ENCODE assay signal across 1 cellular context in genomic region chr19:51525731-51526130, GRCh38.
TF ChIP-seq lines count a peak whose summit lies in the region.

No MANE protein-coding gene starts in this region.

TF ChIP-seq in HepG2, 621 proteins besides CTCF, POLR2A, EP300 and RAD21:
- TF ChIP-seq NAIF1 (CRISPR knock-in tag; IDR thresholded peaks at IDR 0.05; ENCODE audit: borderline replicate concordance) (no peak), FOXP4 (CRISPR knock-in tag; IDR thresholded peaks at IDR 0.05) (no peak), E2F2 (CRISPR knock-in tag; IDR thresholded peaks at IDR 0.05; ENCODE audit: borderline replicate concordance) (no peak), TERF1 (CRISPR knock-in tag; IDR thresholded peaks at IDR 0.05) (no peak), ZBTB34 (CRISPR knock-in tag; IDR thresholded peaks at IDR 0.05) (no peak), ZNF362 (CRISPR knock-in tag; IDR thresholded peaks at IDR 0.05; ENCODE audit: borderline replicate concordance) (no peak), ZBTB4 (CRISPR knock-in tag; IDR thresholded peaks at IDR 0.05; ENCODE audit: borderline replicate concordance) (no peak), DDIT3 (CRISPR knock-in tag; IDR thresholded peaks at IDR 0.05) (no peak), ZNF513 (CRISPR knock-in tag; conservative IDR thresholded peaks at IDR 0.05) (no peak), GZF1 (CRISPR knock-in tag; IDR thresholded peaks at IDR 0.05) (no peak), DNMT1 (CRISPR knock-in tag; IDR thresholded peaks at IDR 0.05) (no peak), ZNF260 (CRISPR knock-in tag; IDR thresholded peaks at IDR 0.05; ENCODE audit: borderline replicate concordance, low read depth) (no peak), USF2 (IDR thresholded peaks at IDR 0.05; ENCODE audit: low read depth, low read length) (no peak), USF2 (CRISPR knock-in tag; IDR thresholded peaks at IDR 0.05; ENCODE audit: borderline replicate concordance) (no peak), SKI (IDR thresholded peaks at IDR 0.05; ENCODE audit: partially characterized antibody) (no peak), ADNP (CRISPR knock-in tag; IDR thresholded peaks at IDR 0.05) (no peak)
